14 cellular contexts compared by ENCODE assay signal in genomic region chrX:118189628-118190027, GRCh38.
DNase-seq lines count a peak whose midpoint lies in the region; ATAC-seq lines count a peak whose summit lies in the region.
"Had no signal": no experiment of that assay in that cellular context is flagged by ENCODE, and none has a peak within 500 bp of the region (broad histone marks: within the 10 kb centered on the region; RNA-seq: fewer than 3 reads in every experiment).

No MANE protein-coding gene starts in this region.

- intact Hi-C loops in left colon (cut with DNase I, micrococcal nuclease): no loop called here

- ATAC-seq in left colon (peak; percentile 52), GM19395 (IDR thresholded peaks at IDR 0.05; ENCODE audit: unreplicated experiment) (no peak)
- ATAC-seq: activated naive CD4-positive, alpha-beta T cell treated with anti-CD3 and anti-CD28 coated beads, Interleukin-2, amount 50 U/mL, for 72 hours; stimulated activated naive CD8-positive, alpha-beta T cell treated with anti-CD3 and anti-CD28 coated beads, Interleukin-15, Interleukin-2, amounts not matched to agents 100 U/mL and 50 U/mL, for 24 hours; upper lobe of right lung had no signal

- peak; percentile 58 for DNase-seq in DMS 273 (lab: John Stamatoyannopoulos, UW; ENCODE audit: unreplicated experiment)
- no peak for DNase-seq in DMS 273 treated with DMSO at 0.1 percent for 48 hours (lab: John Stamatoyannopoulos, UW)
- DNase-seq in NCI-H146 treated with DMSO at 0.1 percent for 48 hours (lab: John Stamatoyannopoulos, UW; ENCODE audit: unreplicated experiment): peak; percentile 33
- DNase-seq in OCI-M1 (lab: John Stamatoyannopoulos, UW): peak; percentile 25
- DNase-seq in left colon: no peak
- no peak for DNase-seq in activated CD4-positive, alpha-beta T cell treated with anti-CD3 and anti-CD28 coated beads, Interleukin-2, amount 50 U/mL, for 48 hours
- DNase-seq in NCI-H526 treated with DMSO at 0.1 percent for 48 hours (lab: John Stamatoyannopoulos, UW): no peak
- DNase-seq: activated CD4-positive, alpha-beta T cell treated with anti-CD3 and anti-CD28 coated beads, Interleukin-2, amount 10 ng/mL, durations not matched to agents 24 days and 14 days; activated T-cell treated with anti-CD3 and anti-CD28 coated beads, Interleukin-2, amount 50 U/mL, for 1 hour; GM23248; stimulated activated naive CD8-positive, alpha-beta T cell treated with anti-CD3 and anti-CD28 coated beads, Interleukin-15, Interleukin-2, amounts not matched to agents 100 U/mL and 50 U/mL, for 24 hours; upper lobe of right lung had no signal

Comparison
In these comparisons a context has a peak if more than half of its experiments do, and no peak if none do; other contexts are left out.
1. DNase-seq: peak in DMS 273 (single experiment), NCI-H146 treated with DMSO at 0.1 percent for 48 hours (single experiment) and OCI-M1 (single experiment); none in DMS 273 treated with DMSO at 0.1 percent for 48 hours (single experiment), left colon (0 of 2), activated CD4-positive, alpha-beta T cell treated with anti-CD3 and anti-CD28 coated beads, Interleukin-2, amount 50 U/mL, for 48 hours (0 of 2) and NCI-H526 treated with DMSO at 0.1 percent for 48 hours (single experiment).